Comparison of ENCODE assay signal across 7 cellular contexts in genomic region chr7:92006046-92006445, GRCh38.
"Had no signal": no experiment of that assay in that cellular context is flagged by ENCODE, and none has a peak within 500 bp of the region (broad histone marks: within the 10 kb centered on the region; RNA-seq: fewer than 3 reads in every experiment).

No MANE protein-coding gene starts in this region.

- FAIRE-seq: G401.6, GM12878, GM12891, GM12892, GM18507 had no signal

- DNase-seq: GDM1, GF-D8 had no signal

- ATAC-seq: GM12878 had no signal

- H3K4me3 ChIP-seq: GM12878 had no signal
